In genomic region chr1:28601696-28602095, GRCh38 we compare ENCODE assay signal across 11 cellular contexts. TPM values are rescaled to one million over a fixed set of nuclear protein-coding genes. Genes with fewer than 3 reads are reported as not detected.
A peak's percentile ranks its signal among the peaks of the same experiment; 100 is the strongest.
DNase-seq lines count a peak whose midpoint lies in the region; ATAC-seq, FAIRE-seq and TF ChIP-seq lines count a peak whose summit lies in the region.
"Had no signal": no experiment of that assay in that cellular context is flagged by ENCODE, and none has a peak within 500 bp of the region (broad histone marks: within the 10 kb centered on the region; RNA-seq: fewer than 3 reads in every experiment).

No MANE protein-coding gene starts in this region.

- no peaks in the 10 kb centered on the region for H3K9me3 ChIP-seq in keratinocyte (ENCODE audit: control insufficient read depth, low read depth, low read length)
- H3K9me3 ChIP-seq: thyroid gland had no signal

- no peaks in the 10 kb centered on the region for H3K79me2 ChIP-seq in keratinocyte (ENCODE audit: control insufficient read depth, insufficient read depth, low read length)

- H3K9ac ChIP-seq in keratinocyte (ENCODE audit: control insufficient read depth, extremely low read depth, insufficient read depth, low read length), result peak overlapping the region; percentile 52

- H3K36me3 Mint-ChIP-seq in HFFc6 (ENCODE audit: low read depth), result 0 out of 2 replicates have a peak, but pooled peaks cover 9% of the 10 kb centered on the region
- H3K36me3 Mint-ChIP-seq in activated naive CD8-positive, alpha-beta T cell treated with anti-CD3 and anti-CD28 coated beads, Interleukin-2, amount 50 U/mL, for 24 hours (ENCODE audit: low read depth), result peaks cover 24% of the 10 kb centered on the region

- H4K20me1 ChIP-seq in keratinocyte (ENCODE audit: control insufficient read depth, extremely low read depth, insufficient read depth, low read length), result no peaks in the 10 kb centered on the region

- peaks cover 25% of the 10 kb centered on the region for H3K4me1 ChIP-seq in keratinocyte (ENCODE audit: control insufficient read depth, extremely low read depth, insufficient read depth, low read length)
- H3K4me1 ChIP-seq: thyroid gland had no signal

- peak; percentile 72 for ATAC-seq in activated naive CD8-positive, alpha-beta T cell treated with anti-CD3 and anti-CD28 coated beads, Interleukin-2, amount 50 U/mL, for 24 hours
- no peak for ATAC-seq in HG03039 (IDR thresholded peaks at IDR 0.05; ENCODE audit: unreplicated experiment)

- H3K4me1 Mint-ChIP-seq in HFFc6 (ENCODE audit: low read depth), result peaks cover 20% of the 10 kb centered on the region
- H3K4me1 Mint-ChIP-seq in activated naive CD8-positive, alpha-beta T cell treated with anti-CD3 and anti-CD28 coated beads, Interleukin-2, amount 50 U/mL, for 24 hours, result peaks cover 13% of the 10 kb centered on the region

- H3K4me2 ChIP-seq in keratinocyte (ENCODE audit: control insufficient read depth, extremely low read depth, insufficient read depth, low read depth, low read length), result peak overlapping the region; percentile 18

- peak overlapping the region; percentile 65 for H3K27ac ChIP-seq in keratinocyte (ENCODE audit: control insufficient read depth, insufficient read depth, low read length)
- H3K27ac ChIP-seq: thyroid gland had no signal

- peak; percentile 64 for FAIRE-seq in keratinocyte (lab: Jason Lieb, UNC)

- no peaks in the 10 kb centered on the region for H3K9me3 Mint-ChIP-seq in HFFc6
- no peaks in the 10 kb centered on the region for H3K9me3 Mint-ChIP-seq in activated naive CD8-positive, alpha-beta T cell treated with anti-CD3 and anti-CD28 coated beads, Interleukin-2, amount 50 U/mL, for 24 hours
- H3K9me3 Mint-ChIP-seq: neural crest cell had no signal

- H3K4me3 ChIP-seq in AG10803 (ENCODE audit: low read length) (no peak overlapping the region), keratinocyte (ENCODE audit: control insufficient read depth in 2 of 3, extremely low read depth in 1 of 3, insufficient read depth in 2 of 3, low read depth in 1 of 3, low read length in 3 of 3) (no peak overlapping the region)
- H3K4me3 ChIP-seq: thyroid gland had no signal

- H2AFZ ChIP-seq in keratinocyte (ENCODE audit: control insufficient read depth, low read length), result no peak overlapping the region

- TF ChIP-seq CTCF in AG10803 (conservative IDR thresholded peaks at IDR 0.05; ENCODE audit: low read length), result no peak
- TF ChIP-seq CTCF in HFFc6 (IDR thresholded peaks at IDR 0.05), result no peak
- no peak for TF ChIP-seq CTCF in keratinocyte (optimal IDR thresholded peaks at IDR 0.05 in 1 of 3, IDR thresholded peaks at IDR 0.05 in 1 of 3, conservative IDR thresholded peaks at IDR 0.05 in 1 of 3; ENCODE audit: extremely low read depth in 1 of 3, insufficient read depth in 2 of 3, low read length in 3 of 3)

- no peaks in the 10 kb centered on the region for H3K27me3 ChIP-seq in keratinocyte (ENCODE audit: control insufficient read depth, extremely low read depth, insufficient read depth, low read length)
- H3K27me3 ChIP-seq: thyroid gland had no signal

- peak overlapping the region; percentile 72 for H3K4me3 Mint-ChIP-seq in HFFc6
- H3K4me3 Mint-ChIP-seq in activated naive CD8-positive, alpha-beta T cell treated with anti-CD3 and anti-CD28 coated beads, Interleukin-2, amount 50 U/mL, for 24 hours, result no peak overlapping the region
- H3K4me3 Mint-ChIP-seq: neural crest cell had no signal

- no peaks in the 10 kb centered on the region for H3K9me1 ChIP-seq in keratinocyte (ENCODE audit: control insufficient read depth, extremely low read depth, insufficient read depth, low read length)

- peaks cover 7% of the 10 kb centered on the region for H3K27me3 Mint-ChIP-seq in HFFc6 (ENCODE audit: insufficient read depth)
- H3K27me3 Mint-ChIP-seq in activated naive CD8-positive, alpha-beta T cell treated with anti-CD3 and anti-CD28 coated beads, Interleukin-2, amount 50 U/mL, for 24 hours, result no peaks in the 10 kb centered on the region

- DNase-seq in AG10803 (ENCODE audit: low read depth), result peak; percentile 87
- peak; percentile 92 for DNase-seq in HFFc6
- DNase-seq in activated naive CD8-positive, alpha-beta T cell treated with anti-CD3 and anti-CD28 coated beads, Interleukin-2, amount 50 U/mL, for 24 hours, result no peak
- no peak for DNase-seq in keratinocyte (ENCODE audit: low read depth, low spot score)
- DNase-seq in nucleus accumbens (lab: John Stamatoyannopoulos, UW), result no peak
- DNase-seq in stimulated activated CD4-positive, alpha-beta T cell treated with anti-CD3 and anti-CD28 coated beads, Interleukin-12 subunit alpha, Interleukin-12 subunit beta, amount 100 ng/mL, for 4 hours, result no peak
- DNase-seq in NAMALWA (ENCODE audit: low spot score), result no peak
- DNase-seq: cortex of kidney, thyroid gland had no signal

- H3K27ac Mint-ChIP-seq in HFFc6, result peak overlapping the region; percentile 86
- no peak overlapping the region for H3K27ac Mint-ChIP-seq in activated naive CD8-positive, alpha-beta T cell treated with anti-CD3 and anti-CD28 coated beads, Interleukin-2, amount 50 U/mL, for 24 hours

- H3K36me3 ChIP-seq in keratinocyte (ENCODE audit: control insufficient read depth in 2 of 2, extremely low read depth in 1 of 2, insufficient read depth in 2 of 2, low read length in 2 of 2), result peaks cover 14 to 20% of the 10 kb centered on the region in 2 experiments

- dilution Hi-C loops in keratinocyte (cut with MboI; ENCODE audit: extremely low pct_ligation_motif_present, low sequenced_read_pairs), result no loop called here

RNA-seq across cellular contexts. Expression of gene RAB42, which starts 9.6 kb away (rescaled TPM):
- total RNA-seq in HFFc6 (2021; fragmentation: NEBNext Ultra II Directional; extraction: Animal tissue kit (Norgen Biotek cat#: 25700)), result under 1 TPM in 3 of 6 experiments, not detected in 3; 0.19 to 0.53 (median 0.20) TPM
- 0.05 to 0.27 TPM (median 0.17 TPM) in 3 replicates for polyA plus RNA-seq in keratinocyte
- polyA plus RNA-seq in keratinocyte (2011; ENCODE audit: low read depth), result not detected
- 0.09 and 0.12 TPM in 2 replicates for polyA plus RNA-seq in keratinocyte (2011; cell fraction: cytosol; rRNA removed)
- polyA plus RNA-seq in keratinocyte (2011; cell fraction: nucleus; rRNA removed), result 0.15 TPM in 1 of 2 replicates, not detected in the other
- polyA plus RNA-seq in keratinocyte (2012; ENCODE audit: low replicate concordance), result 0.08 and 0.09 TPM in 2 replicates
- 0.16 to 0.30 TPM in 2 of 3 replicates, not detected in the other for polyA minus RNA-seq in keratinocyte
- polyA minus RNA-seq in keratinocyte (2011; cell fraction: cytosol; rRNA and poly(A)+ RNA removed), result not detected
- polyA minus RNA-seq in keratinocyte (2011; cell fraction: nucleus; rRNA and poly(A)+ RNA removed), result 0.42 TPM in 1 of 2 replicates, not detected in the other

RNA-seq across cellular contexts. Expression of gene TAF12, which starts 41.2 kb away (rescaled TPM):
- total RNA-seq in HFFc6 (2021; fragmentation: NEBNext Ultra II Directional; extraction: Animal tissue kit (Norgen Biotek cat#: 25700)), result 10 to 100 TPM; 32.0 to 40.7 (median 35.9) TPM
- polyA plus RNA-seq in keratinocyte, result 44.7 to 56.9 TPM (median 45.2 TPM) in 3 replicates
- polyA plus RNA-seq in keratinocyte (2011; ENCODE audit: low read depth), result 59.2 TPM
- 44.1 and 53.6 TPM in 2 replicates for polyA plus RNA-seq in keratinocyte (2011; cell fraction: cytosol; rRNA removed)
- polyA plus RNA-seq in keratinocyte (2011; cell fraction: nucleus; rRNA removed), result 24.6 and 28.0 TPM in 2 replicates
- polyA plus RNA-seq in keratinocyte (2012; ENCODE audit: low replicate concordance), result 35.3 and 35.8 TPM in 2 replicates
- 6.4 to 22.3 TPM (median 22.0 TPM) in 3 replicates for polyA minus RNA-seq in keratinocyte
- 14.6 TPM for polyA minus RNA-seq in keratinocyte (2011; cell fraction: cytosol; rRNA and poly(A)+ RNA removed)
- 4.5 and 7.1 TPM in 2 replicates for polyA minus RNA-seq in keratinocyte (2011; cell fraction: nucleus; rRNA and poly(A)+ RNA removed)

RNA-seq across cellular contexts. Expression of gene RNU11, which starts 46.7 kb away (rescaled TPM):
- not detected for total RNA-seq in HFFc6 (2021; fragmentation: NEBNext Ultra II Directional; extraction: Animal tissue kit (Norgen Biotek cat#: 25700))
- polyA plus RNA-seq in keratinocyte, result not detected in 3 replicates
- polyA plus RNA-seq in keratinocyte (2011; ENCODE audit: low read depth), result not detected
- polyA plus RNA-seq in keratinocyte (2011; cell fraction: cytosol; rRNA removed), result not detected in 2 replicates
- not detected in 2 replicates for polyA plus RNA-seq in keratinocyte (2011; cell fraction: nucleus; rRNA removed)
- polyA plus RNA-seq in keratinocyte (2012; ENCODE audit: low replicate concordance), result not detected in 2 replicates
- polyA minus RNA-seq in keratinocyte, result not detected in 3 replicates
- polyA minus RNA-seq in keratinocyte (2011; cell fraction: cytosol; rRNA and poly(A)+ RNA removed), result not detected
- polyA minus RNA-seq in keratinocyte (2011; cell fraction: nucleus; rRNA and poly(A)+ RNA removed), result not detected in 2 replicates
- total RNA-seq: neural crest cell, thyroid gland had no signal

RNA-seq across cellular contexts. Expression of gene TRNAU1AP, which starts 48.8 kb away (rescaled TPM):
- 10 to 100 TPM; 20.9 to 33.0 (median 28.2) TPM for total RNA-seq in HFFc6 (2021; fragmentation: NEBNext Ultra II Directional; extraction: Animal tissue kit (Norgen Biotek cat#: 25700))
- 28.9 to 43.5 TPM (median 40.4 TPM) in 3 replicates for polyA plus RNA-seq in keratinocyte
- 20.9 TPM for polyA plus RNA-seq in keratinocyte (2011; ENCODE audit: low read depth)
- 23.1 and 27.7 TPM in 2 replicates for polyA plus RNA-seq in keratinocyte (2011; cell fraction: cytosol; rRNA removed)
- polyA plus RNA-seq in keratinocyte (2011; cell fraction: nucleus; rRNA removed), result 33.8 and 34.5 TPM in 2 replicates
- 25.7 and 31.9 TPM in 2 replicates for polyA plus RNA-seq in keratinocyte (2012; ENCODE audit: low replicate concordance)
- polyA minus RNA-seq in keratinocyte, result 10.1 to 19.9 TPM (median 11.8 TPM) in 3 replicates
- 5.6 TPM for polyA minus RNA-seq in keratinocyte (2011; cell fraction: cytosol; rRNA and poly(A)+ RNA removed)
- 8.3 and 10.3 TPM in 2 replicates for polyA minus RNA-seq in keratinocyte (2011; cell fraction: nucleus; rRNA and poly(A)+ RNA removed)

Comparison
In these comparisons a context has a peak if more than half of its experiments do, and no peak if none do; other contexts are left out.
1. DNase-seq: peak in AG10803 (single experiment) and HFFc6 (single experiment); none in activated naive CD8-positive, alpha-beta T cell treated with anti-CD3 and anti-CD28 coated beads, Interleukin-2, amount 50 U/mL, for 24 hours (single experiment), keratinocyte (single experiment), nucleus accumbens (0 of 56), stimulated activated CD4-positive, alpha-beta T cell treated with anti-CD3 and anti-CD28 coated beads, Interleukin-12 subunit alpha, Interleukin-12 subunit beta, amount 100 ng/mL, for 4 hours (single experiment) and NAMALWA (single experiment).